Comparison of ENCODE assay signal across 18 cellular contexts in genomic region chr16:17125671-17126070, GRCh38.
DNase-seq lines count a peak whose midpoint lies in the region; ATAC-seq lines count a peak whose summit lies in the region.
"Had no signal": no experiment of that assay in that cellular context is flagged by ENCODE, and none has a peak within 500 bp of the region (broad histone marks: within the 10 kb centered on the region; RNA-seq: fewer than 3 reads in every experiment).

No MANE protein-coding gene starts in this region.

- peaks cover 8% of the 10 kb centered on the region; the same call in 1 of the 2 replicates for H3F3A ChIP-seq in GM23248 (ENCODE audit: insufficient read depth)

- H3K4me3 ChIP-seq in GM23248, result no peak overlapping the region
- H3K4me3 ChIP-seq: HAP-1 had no signal

- no peak overlapping the region for H3K4me2 ChIP-seq in GM23248 (ENCODE audit: unreplicated experiment)

- no peaks in the 10 kb centered on the region for H3K9me3 ChIP-seq in GM23248 (ENCODE audit: low read depth)
- H3K9me3 ChIP-seq: HAP-1 had no signal

- H3K4me1 ChIP-seq in GM23248 (ENCODE audit: insufficient read depth), result no peaks in the 10 kb centered on the region
- H3K4me1 ChIP-seq: HAP-1 had no signal

- ATAC-seq in HG02678 (IDR thresholded peaks at IDR 0.05; ENCODE audit: unreplicated experiment), result no peak
- ATAC-seq in GM19463 (IDR thresholded peaks at IDR 0.05; ENCODE audit: unreplicated experiment), result no peak
- ATAC-seq: PC-3, SK-N-SH treated with all-trans-retinoic acid at 6 μM for 48 hours had no signal

- H3K27me3 ChIP-seq in GM23248 (replicated peaks; ENCODE audit: insufficient read depth), result no peaks in the 10 kb centered on the region

- in situ Hi-C loops in GM23248 (cut with MboI), result no loop called here

- H3K79me2 ChIP-seq in GM23248 (ENCODE audit: insufficient read depth), result no peaks in the 10 kb centered on the region

- H3K9me2 ChIP-seq in GM23248 (ENCODE audit: insufficient read depth), result no peaks in the 10 kb centered on the region

- H3K9ac ChIP-seq in GM23248, result no peak overlapping the region

- no peak overlapping the region for H2AFZ ChIP-seq in GM23248

- H4K20me1 ChIP-seq in GM23248 (ENCODE audit: insufficient read depth), result no peaks in the 10 kb centered on the region

- no peak overlapping the region for H3K27ac ChIP-seq in GM23248

- peaks cover 24% of the 10 kb centered on the region for H3K36me3 ChIP-seq in GM23248 (ENCODE audit: low read depth)
- H3K36me3 ChIP-seq: HAP-1 had no signal

- DNase-seq in Daoy (ENCODE audit: low read depth) (peak; percentile 13), GM23248 (peak; percentile 25), amniotic epithelial cell (ENCODE audit: low read depth) (peak; percentile 14), islet precursor cell (peak; percentile 83), NCI-H226 (no peak)
- DNase-seq in activated CD4-positive, alpha-beta T cell treated with anti-CD3 and anti-CD28 coated beads, Interleukin-2, amount 50 U/mL, for 4 hours, result no peak
- DNase-seq: DMS79 treated with DMSO at 0.1 percent for 48 hours, NCI-H1417, NCI-H187 treated with DMSO at 0.1 percent for 48 hours, NCI-H2227 treated with DMSO at 0.1 percent for 48 hours, NCI-H526, PC-3, RPMI8226, SIG-M5 had no signal

Comparison
In these comparisons a context has a peak if more than half of its experiments do, and no peak if none do; other contexts are left out.
1. DNase-seq: peak in Daoy (single experiment), GM23248 (single experiment), amniotic epithelial cell (single experiment) and islet precursor cell (single experiment); none in NCI-H226 (single experiment) and activated CD4-positive, alpha-beta T cell treated with anti-CD3 and anti-CD28 coated beads, Interleukin-2, amount 50 U/mL, for 4 hours (0 of 2).